ENCODE assay signal across 14 cellular contexts in the genomic region with DNA sequence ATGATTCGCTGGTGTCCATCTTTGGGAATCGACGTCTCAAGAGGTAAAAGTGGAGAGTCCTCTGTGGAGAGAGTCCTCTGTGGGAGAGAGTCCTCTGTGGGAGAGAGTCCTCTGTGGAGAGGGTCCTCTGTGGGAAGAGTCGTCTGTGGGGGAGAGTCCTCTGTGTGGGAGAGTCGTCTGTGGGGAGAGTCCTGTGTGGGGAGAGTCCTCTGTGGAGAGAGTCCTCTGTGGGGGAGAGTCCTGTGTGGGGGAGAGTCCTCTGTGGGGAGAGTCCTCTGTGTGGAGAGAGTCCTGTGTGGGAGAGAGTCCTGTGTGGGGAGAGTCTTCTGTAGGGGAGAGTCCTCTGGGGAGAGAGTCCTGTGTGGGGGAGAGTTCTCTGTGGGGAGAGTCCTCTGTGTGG. TPM values are rescaled to one million over a fixed set of nuclear protein-coding genes. Genes with fewer than 3 reads are reported as not detected.
A peak's percentile ranks its signal among the peaks of the same experiment; 100 is the strongest.
DNase-seq lines count a peak whose midpoint lies in the region; ATAC-seq and TF ChIP-seq lines count a peak whose summit lies in the region.
"Had no signal": no experiment of that assay in that cellular context is flagged by ENCODE, and none has a peak within 500 bp of the region (broad histone marks: within the 10 kb centered on the region; RNA-seq: fewer than 3 reads in every experiment).

No MANE protein-coding gene starts in this region.

- CTCF ChIA-PET in RWPE1 (lab: Yijun Ruan, JAX) = no interaction called here

- no peaks in the 10 kb centered on the region for H3K27me3 ChIP-seq in CD4-positive, CD25-positive, alpha-beta regulatory T cell (ENCODE audit: control insufficient read depth, insufficient read depth, low read length)
- H3K27me3 ChIP-seq: heart right ventricle had no signal

- peak overlapping the region in 2 of 4 donors; percentile 16 to 95 for H3K4me3 Mint-ChIP-seq in CD4-positive, CD25-positive, alpha-beta regulatory T cell
- H3K4me3 Mint-ChIP-seq in endothelial cell (ENCODE audit: unreplicated experiment) (peak overlapping the region; percentile 87), neural crest cell (peak overlapping the region; percentile 67)

- peaks cover 31% of the 10 kb centered on the region for H3K4me1 ChIP-seq in CD4-positive, CD25-positive, alpha-beta regulatory T cell (ENCODE audit: control insufficient read depth, insufficient read depth, low read length, poor library complexity, severe bottlenecking)

- no peak overlapping the region for H3K27ac ChIP-seq in CD4-positive, CD25-positive, alpha-beta regulatory T cell (ENCODE audit: insufficient read depth, low read length, poor library complexity, severe bottlenecking)
- peak overlapping the region; percentile 100 for H3K27ac ChIP-seq in RWPE1
- H3K27ac ChIP-seq: heart right ventricle had no signal

- TF ChIP-seq CTCF in RWPE1 (conservative IDR thresholded peaks at IDR 0.05; ENCODE audit: low read depth) (no peak), endothelial cell (IDR thresholded peaks at IDR 0.05; ENCODE audit: unreplicated experiment) (no peak), neural crest cell (conservative IDR thresholded peaks at IDR 0.05) (no peak)

- no peak overlapping the region for H3K4me3 ChIP-seq in CD4-positive, CD25-positive, alpha-beta regulatory T cell (ENCODE audit: low read depth, low read length)
- H3K4me3 ChIP-seq: heart right ventricle had no signal

- POLR2A ChIA-PET in RWPE1 (lab: Yijun Ruan, JAX; ENCODE audit: low non-redundant PET) = no interaction called here

- DNase-seq in CD4-positive, CD25-positive, alpha-beta regulatory T cell = no peak
- DNase-seq in RWPE1 (ENCODE audit: low spot score) = no peak
- no peak for DNase-seq in endothelial cell (ENCODE audit: low spot score)
- no peak for DNase-seq in neural crest cell (ENCODE audit: low read depth, low spot score)
- no peak for DNase-seq in OCI-M1 (lab: John Stamatoyannopoulos, UW)
- DNase-seq in HPDE6-E6E7 (ENCODE audit: extremely low spot score) = no peak
- no peak for DNase-seq in stimulated activated naive CD8-positive, alpha-beta T cell treated with anti-CD3 and anti-CD28 coated beads, Interleukin-15, Interleukin-2, amounts not matched to agents 100 U/mL and 50 U/mL, for 24 hours
- no peak for DNase-seq in NCI-H2081 (lab: John Stamatoyannopoulos, UW)
- DNase-seq: activated CD8-positive, alpha-beta memory T cell treated with anti-CD3 and anti-CD28 coated beads for 24 hours; activated naive CD4-positive, alpha-beta T cell treated with anti-CD3 and anti-CD28 coated beads, Interleukin-2, amount 50 U/mL, for 16 hours; heart right ventricle; MM.1S; NCI-H69 had no signal

- no peak for ATAC-seq in CD4-positive, CD25-positive, alpha-beta regulatory T cell (ENCODE audit: low read depth in 2 of 2)
- ATAC-seq in stimulated activated naive CD8-positive, alpha-beta T cell treated with anti-CD3 and anti-CD28 coated beads, Interleukin-15, Interleukin-2, amounts not matched to agents 100 U/mL and 50 U/mL, for 24 hours = no peak
- ATAC-seq: heart right ventricle had no signal

- H3K36me3 Mint-ChIP-seq in CD4-positive, CD25-positive, alpha-beta regulatory T cell = peaks cover 18% of the 10 kb centered on the region
- peaks cover 23% of the 10 kb centered on the region for H3K36me3 Mint-ChIP-seq in endothelial cell (ENCODE audit: low read depth, unreplicated experiment)
- peaks cover 3% of the 10 kb centered on the region for H3K36me3 Mint-ChIP-seq in neural crest cell (ENCODE audit: low read depth)

- H3K4me1 Mint-ChIP-seq in CD4-positive, CD25-positive, alpha-beta regulatory T cell = peaks cover 0 to 42% (median 26%) of the 10 kb centered on the region in 4 donors
- H3K4me1 Mint-ChIP-seq in endothelial cell (ENCODE audit: unreplicated experiment) (peaks cover 23% of the 10 kb centered on the region), neural crest cell (peaks cover 36% of the 10 kb centered on the region)

- H3K27me3 Mint-ChIP-seq in CD4-positive, CD25-positive, alpha-beta regulatory T cell = no peaks in the 10 kb centered on the region
- peaks cover 12% of the 10 kb centered on the region for H3K27me3 Mint-ChIP-seq in endothelial cell (ENCODE audit: unreplicated experiment)
- no peaks in the 10 kb centered on the region for H3K27me3 Mint-ChIP-seq in neural crest cell (ENCODE audit: low read depth)

- no peaks in the 10 kb centered on the region for H3K9me3 Mint-ChIP-seq in CD4-positive, CD25-positive, alpha-beta regulatory T cell
- H3K9me3 Mint-ChIP-seq in endothelial cell (ENCODE audit: unreplicated experiment) (no peaks in the 10 kb centered on the region), neural crest cell (no peaks in the 10 kb centered on the region)

- no peaks in the 10 kb centered on the region for H3K9me3 ChIP-seq in CD4-positive, CD25-positive, alpha-beta regulatory T cell (ENCODE audit: control insufficient read depth in 2 of 2, low read length in 2 of 2)
- H3K9me3 ChIP-seq: heart right ventricle had no signal

- peaks cover 3% of the 10 kb centered on the region for H3K36me3 ChIP-seq in CD4-positive, CD25-positive, alpha-beta regulatory T cell (ENCODE audit: control insufficient read depth, insufficient read depth, low read length)

- peak overlapping the region in 2 of 3 donors; percentile 5 to 29 for H3K27ac Mint-ChIP-seq in CD4-positive, CD25-positive, alpha-beta regulatory T cell
- peak overlapping the region; percentile 81 for H3K27ac Mint-ChIP-seq in endothelial cell (ENCODE audit: unreplicated experiment)
- no peak overlapping the region for H3K27ac Mint-ChIP-seq in neural crest cell (ENCODE audit: unreplicated experiment)

RNA-seq across cellular contexts. Expression of a gene that starts 3.1 kb away (rescaled TPM):
- total RNA-seq in CD4-positive, CD25-positive, alpha-beta regulatory T cell = 40.1 TPM
- polyA plus RNA-seq in CD4-positive, CD25-positive, alpha-beta regulatory T cell = 100 to 1,000 TPM; 170 to 217 (median 187) TPM
- total RNA-seq in endothelial cell (ENCODE audit: unreplicated experiment) (264 TPM), neural crest cell (148 and 168 TPM in 2 replicates)

RNA-seq across cellular contexts. Expression of a gene that starts 3.7 kb away (rescaled TPM):
- 95.6 TPM for total RNA-seq in CD4-positive, CD25-positive, alpha-beta regulatory T cell
- polyA plus RNA-seq in CD4-positive, CD25-positive, alpha-beta regulatory T cell = 100 to 1,000 TPM; 418 to 512 (median 480) TPM
- total RNA-seq in endothelial cell (ENCODE audit: unreplicated experiment) = 138 TPM
- total RNA-seq in neural crest cell = 201 and 207 TPM in 2 replicates

RNA-seq across cellular contexts. Expression of a gene that starts 15.7 kb away (rescaled TPM):
- 28.6 TPM for total RNA-seq in CD4-positive, CD25-positive, alpha-beta regulatory T cell
- polyA plus RNA-seq in CD4-positive, CD25-positive, alpha-beta regulatory T cell = 1 to 10 TPM; 6.0 to 7.4 (median 6.4) TPM
- total RNA-seq in endothelial cell (ENCODE audit: unreplicated experiment) (42.3 TPM), neural crest cell (33.8 and 34.7 TPM in 2 replicates)

RNA-seq across cellular contexts. Expression of a gene that starts 19.0 kb away (rescaled TPM):
- 144 TPM for total RNA-seq in CD4-positive, CD25-positive, alpha-beta regulatory T cell
- 10 to 100 TPM in 2 of 4 donors, 1 to 10 TPM in 2; 7.4 to 11.7 (median 9.7) TPM for polyA plus RNA-seq in CD4-positive, CD25-positive, alpha-beta regulatory T cell
- total RNA-seq in endothelial cell (ENCODE audit: unreplicated experiment) (8.3 TPM), neural crest cell (0.91 and 1.1 TPM in 2 replicates)

RNA-seq across cellular contexts. Expression of a gene that starts 20.9 kb away (rescaled TPM):
- not detected for total RNA-seq in CD4-positive, CD25-positive, alpha-beta regulatory T cell
- not detected for polyA plus RNA-seq in CD4-positive, CD25-positive, alpha-beta regulatory T cell
- 0.38 TPM for total RNA-seq in endothelial cell (ENCODE audit: unreplicated experiment)
- not detected in 2 replicates for total RNA-seq in neural crest cell
- total RNA-seq: heart right ventricle had no signal
- polyA plus RNA-seq: AG04450 had no signal
